ENCODE assay signal across 22 cellular contexts in the genomic region with DNA sequence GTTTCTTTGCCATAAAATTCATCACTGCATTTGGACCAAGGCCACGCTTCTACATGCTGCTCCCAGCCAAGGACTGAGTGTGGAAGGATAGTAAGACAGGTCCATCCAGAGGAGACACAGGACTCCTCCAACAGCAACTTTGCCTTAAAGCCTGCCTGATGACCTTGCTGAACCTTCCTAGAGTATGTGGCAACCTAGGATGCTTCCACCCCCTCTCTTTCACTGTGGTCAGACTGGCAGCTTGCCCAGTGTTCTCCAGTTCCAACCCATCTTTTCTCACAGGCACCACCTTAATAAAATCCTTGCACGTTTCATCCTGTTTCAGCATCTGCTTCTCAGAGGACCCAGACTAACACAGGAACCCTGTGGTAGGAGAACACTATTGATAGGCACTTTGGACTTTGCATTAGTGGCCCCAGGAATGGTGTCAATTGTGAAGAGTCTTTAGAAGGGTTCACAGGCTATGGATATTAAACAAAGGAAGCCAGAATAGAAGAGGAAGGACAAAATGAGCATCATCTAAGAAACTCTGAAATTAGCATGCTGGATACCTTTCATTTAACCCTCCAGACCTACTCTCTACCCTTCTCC. TPM values are rescaled to one million over a fixed set of nuclear protein-coding genes. Genes with fewer than 3 reads are reported as not detected.
DNase-seq lines count a peak whose midpoint lies in the region; ATAC-seq, FAIRE-seq and TF ChIP-seq lines count a peak whose summit lies in the region.
"Had no signal": no experiment of that assay in that cellular context is flagged by ENCODE, and none has a peak within 500 bp of the region (broad histone marks: within the 10 kb centered on the region; RNA-seq: fewer than 3 reads in every experiment).

No MANE protein-coding gene starts in this region.

- 19% methylated on average over 2 of the region's 2 CpGs for WGBS in prostate gland

- no peaks in the 10 kb centered on the region for H3K4me1 Mint-ChIP-seq in CD4-positive, alpha-beta memory T cell
- H3K4me1 Mint-ChIP-seq: CD4-positive, CD25-positive, alpha-beta regulatory T cell had no signal

- no peak overlapping the region for H3K27ac Mint-ChIP-seq in CD4-positive, alpha-beta memory T cell
- H3K27ac Mint-ChIP-seq: CD4-positive, CD25-positive, alpha-beta regulatory T cell; stimulated activated naive B cell treated with anti-CD40 and anti-IgM and Interleukin-4, amounts not matched to agents 10 μg/mL and 1 μg/mL and 100 μg/mL, for 72 hours had no signal

- no peak overlapping the region for H3K4me3 Mint-ChIP-seq in CD4-positive, alpha-beta memory T cell
- H3K4me3 Mint-ChIP-seq: CD4-positive, CD25-positive, alpha-beta regulatory T cell; stimulated activated naive B cell treated with anti-CD40 and anti-IgM and Interleukin-4, amounts not matched to agents 10 μg/mL and 1 μg/mL and 100 μg/mL, for 72 hours had no signal

- peak; percentile 17 for FAIRE-seq in keratinocyte (lab: Jason Lieb, UNC)
- FAIRE-seq: colon, H1, K562 had no signal

- no peak overlapping the region for H3K4me3 ChIP-seq in RWPE2 (ENCODE audit: severe bottlenecking)
- H3K4me3 ChIP-seq in keratinocyte (ENCODE audit: control insufficient read depth in 2 of 3, extremely low read depth in 1 of 3, insufficient read depth in 2 of 3, low read depth in 1 of 3, low read length in 3 of 3) = no peak overlapping the region
- no peak overlapping the region for H3K4me3 ChIP-seq in CD4-positive, alpha-beta memory T cell (ENCODE audit: low read length in 2 of 2)
- no peak overlapping the region for H3K4me3 ChIP-seq in prostate gland
- H3K4me3 ChIP-seq: K562, tibial nerve had no signal

- H3K27me3 ChIP-seq in RWPE2 (ENCODE audit: insufficient read depth, poor library complexity, severe bottlenecking) = no peaks in the 10 kb centered on the region
- no peaks in the 10 kb centered on the region for H3K27me3 ChIP-seq in keratinocyte (ENCODE audit: control insufficient read depth, extremely low read depth, insufficient read depth, low read length)
- H3K27me3 ChIP-seq in CD4-positive, alpha-beta memory T cell (ENCODE audit: insufficient read depth, low read length) = no peaks in the 10 kb centered on the region
- no peaks in the 10 kb centered on the region for H3K27me3 ChIP-seq in prostate gland (replicated peaks; ENCODE audit: insufficient read depth)
- H3K27me3 ChIP-seq: tibial nerve had no signal

- no peaks in the 10 kb centered on the region for H3K9me1 ChIP-seq in keratinocyte (ENCODE audit: control insufficient read depth, extremely low read depth, insufficient read depth, low read length)

- no peak for TF ChIP-seq POLR2A in prostate gland (IDR thresholded peaks at IDR 0.05)

- CTCF ChIA-PET in CD4-positive, alpha-beta memory T cell (lab: Charles Lee; ENCODE audit: partially characterized antibody) = no interaction called here

- H3K36me3 ChIP-seq in RWPE2 (ENCODE audit: low read depth) (no peaks in the 10 kb centered on the region), keratinocyte (ENCODE audit: control insufficient read depth in 2 of 2, extremely low read depth in 1 of 2, insufficient read depth in 2 of 2, low read length in 2 of 2) (no peaks in the 10 kb centered on the region), prostate gland (no peaks in the 10 kb centered on the region)
- H3K36me3 ChIP-seq in CD4-positive, alpha-beta memory T cell (ENCODE audit: insufficient read depth, low read length) = no peaks in the 10 kb centered on the region
- H3K36me3 ChIP-seq: tibial nerve had no signal

- intact Hi-C loops in CD4-positive, alpha-beta memory T cell (cut with micrococcal nuclease) = no loop called here
- intact Hi-C loops in prostate gland (cut with DNase I) = no loop called here

- H3K9me3 ChIP-seq in RWPE2 (ENCODE audit: severe bottlenecking) = no peaks in the 10 kb centered on the region
- no peaks in the 10 kb centered on the region for H3K9me3 ChIP-seq in keratinocyte (ENCODE audit: control insufficient read depth, low read depth, low read length)
- H3K9me3 ChIP-seq in CD4-positive, alpha-beta memory T cell (ENCODE audit: control insufficient read depth in 1 of 2, low read length in 2 of 2) = no peaks in the 10 kb centered on the region
- H3K9me3 ChIP-seq in prostate gland = no peaks in the 10 kb centered on the region
- H3K9me3 ChIP-seq: tibial nerve had no signal

- H3K4me1 ChIP-seq in RWPE2 (ENCODE audit: insufficient read depth, poor library complexity, severe bottlenecking) (no peaks in the 10 kb centered on the region), keratinocyte (ENCODE audit: control insufficient read depth, extremely low read depth, insufficient read depth, low read length) (peaks cover 4% of the 10 kb centered on the region), prostate gland (replicated peaks) (no peaks in the 10 kb centered on the region)
- no peaks in the 10 kb centered on the region for H3K4me1 ChIP-seq in CD4-positive, alpha-beta memory T cell (ENCODE audit: insufficient read depth, low read length)
- H3K4me1 ChIP-seq: tibial nerve had no signal

- TF ChIP-seq CTCF in RWPE2 (IDR thresholded peaks at IDR 0.05; ENCODE audit: poor library complexity, severe bottlenecking) (no peak), keratinocyte (optimal IDR thresholded peaks at IDR 0.05 in 1 of 3, IDR thresholded peaks at IDR 0.05 in 1 of 3, conservative IDR thresholded peaks at IDR 0.05 in 1 of 3; ENCODE audit: extremely low read depth in 1 of 3, insufficient read depth in 2 of 3, low read length in 3 of 3) (no peak), prostate gland (IDR thresholded peaks at IDR 0.05) (no peak)

- no peak overlapping the region for H3K9ac ChIP-seq in keratinocyte (ENCODE audit: control insufficient read depth, extremely low read depth, insufficient read depth, low read length)

- H3K36me3 Mint-ChIP-seq in CD4-positive, alpha-beta memory T cell = no peaks in the 10 kb centered on the region
- H3K36me3 Mint-ChIP-seq: CD4-positive, CD25-positive, alpha-beta regulatory T cell; stimulated activated naive B cell treated with anti-CD40 and anti-IgM and Interleukin-4, amounts not matched to agents 10 μg/mL and 1 μg/mL and 100 μg/mL, for 72 hours had no signal

- no peak overlapping the region for H3K27ac ChIP-seq in RWPE2 (ENCODE audit: poor library complexity, severe bottlenecking)
- H3K27ac ChIP-seq in keratinocyte (ENCODE audit: control insufficient read depth, insufficient read depth, low read length) = no peak overlapping the region
- H3K27ac ChIP-seq in CD4-positive, alpha-beta memory T cell (ENCODE audit: low read depth, low read length) = no peak overlapping the region
- no peak overlapping the region for H3K27ac ChIP-seq in prostate gland
- H3K27ac ChIP-seq: tibial nerve had no signal

- no peak overlapping the region for H3K4me2 ChIP-seq in keratinocyte (ENCODE audit: control insufficient read depth, extremely low read depth, insufficient read depth, low read depth, low read length)

- POLR2A ChIA-PET in CD4-positive, alpha-beta memory T cell (lab: Charles Lee; ENCODE audit: partially characterized antibody) = no interaction called here

- H3K79me2 ChIP-seq in keratinocyte (ENCODE audit: control insufficient read depth, insufficient read depth, low read length) = no peaks in the 10 kb centered on the region

- H4K20me1 ChIP-seq in keratinocyte (ENCODE audit: control insufficient read depth, extremely low read depth, insufficient read depth, low read length) = no peaks in the 10 kb centered on the region

- peak; percentile 12 to 13 for DNase-seq in AML-193 (lab: John Stamatoyannopoulos, UW)
- DNase-seq in HT-29 (ENCODE audit: low spot score) = peak; percentile 32
- DNase-seq in RWPE2 (ENCODE audit: low spot score) = peak; percentile 69
- DNase-seq in keratinocyte (ENCODE audit: low read depth, low spot score) = no peak
- DNase-seq in CD4-positive, alpha-beta memory T cell = no peak
- DNase-seq in stimulated activated CD4-positive, alpha-beta T cell treated with anti-CD3 and anti-CD28 coated beads, Interleukin-2, amount 100 ng/mL, for 48 hours = no peak
- no peak for DNase-seq in activated T-cell treated with anti-CD3 and anti-CD28 coated beads for 4 hours
- DNase-seq in prostate gland (ENCODE audit: low spot score) = no peak
- DNase-seq: activated CD4-positive, alpha-beta T cell treated with anti-CD3 and anti-CD28 coated beads, Interleukin-2, amount 50 U/mL, for 48 hours; activated naive CD4-positive, alpha-beta T cell treated with anti-CD3 and anti-CD28 coated beads, Interleukin-2, amount 50 U/mL, for 16 hours; CD4-positive, CD25-positive, alpha-beta regulatory T cell; left cardiac atrium; NCI-H1417 treated with DMSO at 0.1 percent for 48 hours; NCI-H774; retina; stimulated activated naive B cell treated with anti-CD40 and anti-IgM and Interleukin-4, amounts not matched to agents 10 μg/mL and 1 μg/mL and 100 μg/mL, for 72 hours; SW 1271 had no signal

- ATAC-seq in RWPE2 (ENCODE audit: low read depth) = peak; percentile 75; the same call in 2 of the 3 replicates
- ATAC-seq: K562; left cardiac atrium; Panc1; stimulated activated naive B cell treated with anti-CD40 and anti-IgM and Interleukin-4, amounts not matched to agents 10 μg/mL and 1 μg/mL and 100 μg/mL, for 72 hours had no signal

- peaks cover 0 to 2% (median 0%) of the 10 kb centered on the region in 8 donors for H3K9me3 Mint-ChIP-seq in CD4-positive, alpha-beta memory T cell

- peaks cover 3 to 5% of the 10 kb centered on the region in 2 donors for H3K27me3 Mint-ChIP-seq in CD4-positive, alpha-beta memory T cell

- H2AFZ ChIP-seq in keratinocyte (ENCODE audit: control insufficient read depth, low read length) = no peak overlapping the region

- dilution Hi-C loops in keratinocyte (cut with MboI; ENCODE audit: extremely low pct_ligation_motif_present, low sequenced_read_pairs) = no loop called here

RNA-seq across cellular contexts. Expression of gene PKHD1, which starts 2.4 kb away (rescaled TPM):
- 0.08 and 0.10 TPM in 2 replicates for total RNA-seq in HT-29 (2014; rRNA removed; shearing (Covaris generic))
- under 0.01 to 0.01 TPM (median 0.01 TPM) in 3 replicates for polyA plus RNA-seq in keratinocyte
- polyA plus RNA-seq in keratinocyte (2011; ENCODE audit: low read depth) = not detected
- polyA plus RNA-seq in keratinocyte (2011; cell fraction: cytosol; rRNA removed) = 0.01 TPM in 1 of 2 replicates, not detected in the other
- polyA plus RNA-seq in keratinocyte (2011; cell fraction: nucleus; rRNA removed) = 0.01 TPM in 1 of 2 replicates, not detected in the other
- polyA plus RNA-seq in keratinocyte (2012; ENCODE audit: low replicate concordance) = not detected in 2 replicates
- 0.03 to 0.06 TPM (median 0.03 TPM) in 3 replicates for polyA minus RNA-seq in keratinocyte
- polyA minus RNA-seq in keratinocyte (2011; cell fraction: cytosol; rRNA and poly(A)+ RNA removed) = not detected
- polyA minus RNA-seq in keratinocyte (2011; cell fraction: nucleus; rRNA and poly(A)+ RNA removed) = not detected in 2 replicates
- not detected for total RNA-seq in CD4-positive, alpha-beta memory T cell
- polyA plus RNA-seq in CD4-positive, alpha-beta memory T cell = not detected
- total RNA-seq in prostate gland = 1 to 10 TPM in 1 of 2 donors, under 1 TPM in 1; 0.46 to 1.1 TPM
- total RNA-seq: left cardiac atrium had no signal
- polyA plus RNA-seq: CD4-positive, CD25-positive, alpha-beta regulatory T cell had no signal

Comparison
In these comparisons a context has a peak if more than half of its experiments do, and no peak if none do; other contexts are left out.
1. DNase-seq: peak in AML-193 (2 of 2), HT-29 (single experiment) and RWPE2 (single experiment); none in keratinocyte (single experiment), CD4-positive, alpha-beta memory T cell (0 of 5), stimulated activated CD4-positive, alpha-beta T cell treated with anti-CD3 and anti-CD28 coated beads, Interleukin-2, amount 100 ng/mL, for 48 hours (0 of 2), activated T-cell treated with anti-CD3 and anti-CD28 coated beads for 4 hours (single experiment) and prostate gland (single experiment).